25 cellular contexts compared by ENCODE assay signal in the genomic region with DNA sequence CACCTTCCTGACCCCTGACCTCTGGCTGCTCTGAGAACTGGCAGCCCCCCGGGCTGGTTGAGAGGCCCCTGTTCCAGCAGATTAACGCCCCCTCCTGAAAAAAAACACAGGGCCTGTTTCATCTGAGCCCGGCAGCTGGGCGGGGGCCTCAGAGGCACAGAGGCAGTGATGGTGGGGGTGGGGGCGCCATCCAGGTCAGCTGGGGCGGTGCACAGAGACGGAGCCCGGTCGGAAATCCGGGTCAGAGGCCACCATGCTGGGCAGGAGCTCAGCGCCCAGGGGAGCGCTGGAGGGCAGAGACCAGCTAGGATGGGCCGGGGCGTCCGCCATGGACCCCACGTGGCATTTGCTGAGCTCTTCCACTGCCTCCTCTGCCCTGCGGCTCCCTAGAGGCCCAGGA.
"Had no signal": no experiment of that assay in that cellular context is flagged by ENCODE, and none has a peak within 500 bp of the region (broad histone marks: within the 10 kb centered on the region; RNA-seq: fewer than 3 reads in every experiment).

No MANE protein-coding gene starts in this region.

- H3K9me3 ChIP-seq: lower lobe of right lung, ovary, sigmoid colon, spleen, suprapubic skin, thoracic aorta, tibial artery, upper lobe of right lung had no signal

- H3K4me3 ChIP-seq: lower lobe of right lung, neural progenitor cell, ovary, sigmoid colon, spleen, suprapubic skin, thoracic aorta, tibial artery, upper lobe of right lung had no signal

- H3K9ac ChIP-seq: neural progenitor cell had no signal

- H3K4me2 ChIP-seq: neural progenitor cell had no signal

- H3K4me3 Mint-ChIP-seq: naive thymus-derived CD8-positive, alpha-beta T cell; nephron; neural progenitor cell; stimulated activated effector memory CD8-positive, alpha-beta T cell treated with anti-CD3 and anti-CD28 coated beads, Interleukin-12 subunit alpha, Interleukin-12 subunit beta, amount 100 ng/mL, for 72 hours; stimulated activated naive CD8-positive, alpha-beta T cell treated with anti-CD3 and anti-CD28 coated beads, Interleukin-15, Interleukin-2, amounts not matched to agents 100 ng/mL and 50 ng/mL, for 24 hours had no signal

- H3K36me3 Mint-ChIP-seq: naive thymus-derived CD8-positive, alpha-beta T cell; neural progenitor cell; stimulated activated effector memory CD8-positive, alpha-beta T cell treated with anti-CD3 and anti-CD28 coated beads, Interleukin-12 subunit alpha, Interleukin-12 subunit beta, amount 100 ng/mL, for 72 hours had no signal

- H3K4me1 ChIP-seq: lower lobe of right lung, spleen, suprapubic skin, tibial artery, upper lobe of right lung had no signal

- FAIRE-seq: keratinocyte, small intestine had no signal

- H3K27ac Mint-ChIP-seq: naive thymus-derived CD8-positive, alpha-beta T cell; nephron; neural progenitor cell; progenitor cell of endocrine pancreas; stimulated activated effector memory CD8-positive, alpha-beta T cell treated with anti-CD3 and anti-CD28 coated beads, Interleukin-12 subunit alpha, Interleukin-12 subunit beta, amount 100 ng/mL, for 72 hours; stimulated activated naive CD8-positive, alpha-beta T cell treated with anti-CD3 and anti-CD28 coated beads, Interleukin-15, Interleukin-2, amounts not matched to agents 100 ng/mL and 50 ng/mL, for 24 hours had no signal

- H2AFZ ChIP-seq: neural progenitor cell had no signal

- H3K27me3 ChIP-seq: neural progenitor cell, ovary had no signal

- H3K4me1 Mint-ChIP-seq: naive thymus-derived CD8-positive, alpha-beta T cell; stimulated activated effector memory CD8-positive, alpha-beta T cell treated with anti-CD3 and anti-CD28 coated beads, Interleukin-12 subunit alpha, Interleukin-12 subunit beta, amount 100 ng/mL, for 72 hours had no signal

- H3K36me3 ChIP-seq: lower lobe of right lung, neural progenitor cell, ovary, sigmoid colon, spleen, suprapubic skin, thoracic aorta, tibial artery, upper lobe of right lung had no signal

- H3K9me3 Mint-ChIP-seq: naive thymus-derived CD8-positive, alpha-beta T cell; nephron; neural progenitor cell; stimulated activated effector memory CD8-positive, alpha-beta T cell treated with anti-CD3 and anti-CD28 coated beads, Interleukin-12 subunit alpha, Interleukin-12 subunit beta, amount 100 ng/mL, for 72 hours; stimulated activated naive CD8-positive, alpha-beta T cell treated with anti-CD3 and anti-CD28 coated beads, Interleukin-15, Interleukin-2, amounts not matched to agents 100 ng/mL and 50 ng/mL, for 24 hours had no signal

- DNase-seq: head of caudate nucleus; hippocampal formation; left colon; lower lobe of right lung; mammary epithelial cell; mesenchymal stem cell; ovary; sigmoid colon; small intestine; spleen; stimulated activated CD4-positive, alpha-beta T cell treated with anti-CD3 and anti-CD28 coated beads, Interleukin-4, amount 100 ng/mL, for 24 hours; stimulated activated naive CD4-positive, alpha-beta T cell; tibial artery; trophoblast cell; upper lobe of right lung had no signal

- ATAC-seq: left colon; lower lobe of right lung; naive thymus-derived CD8-positive, alpha-beta T cell; right cardiac atrium; stimulated activated effector memory CD8-positive, alpha-beta T cell treated with anti-CD3 and anti-CD28 coated beads, Interleukin-12 subunit alpha, Interleukin-12 subunit beta, amount 100 ng/mL, for 72 hours; upper lobe of right lung had no signal

- H3K27ac ChIP-seq: lower lobe of right lung, neural progenitor cell, ovary, sigmoid colon, spleen, suprapubic skin, thoracic aorta, tibial artery, upper lobe of right lung had no signal
